Comparison of ENCODE assay signal across 1 cellular context in genomic region chr3:57151021-57151449, GRCh38.
TF ChIP-seq lines count a peak whose summit lies in the region.

No MANE protein-coding gene starts in this region.

TF ChIP-seq in SK-N-SH treated with all-trans-retinoic acid at 6 μM for 48 hours, 23 proteins besides CTCF, POLR2A, EP300 and RAD21 (continued from another document):
- TF ChIP-seq TSHZ2 (CRISPR knock-in tag; IDR thresholded peaks at IDR 0.05) = peak; percentile 86
- TF ChIP-seq POU6F1 (CRISPR knock-in tag; IDR thresholded peaks at IDR 0.05; ENCODE audit: borderline replicate concordance, low read depth) = no peak
- peak; percentile 78 for TF ChIP-seq CREB5 (CRISPR knock-in tag; IDR thresholded peaks at IDR 0.05; ENCODE audit: low read depth)
- peak; percentile 51; the same call in 1 of the 2 replicates for TF ChIP-seq RARB (CRISPR knock-in tag; IDR thresholded peaks at IDR 0.05)
- peak; percentile 95 for TF ChIP-seq ISL1 (CRISPR knock-in tag; IDR thresholded peaks at IDR 0.05)
- no peak for TF ChIP-seq ARNTL (CRISPR knock-in tag; IDR thresholded peaks at IDR 0.05; ENCODE audit: borderline replicate concordance, low read depth)
- no peak for TF ChIP-seq CSRNP3 (CRISPR knock-in tag; IDR thresholded peaks at IDR 0.05)
- TF ChIP-seq GLIS3 (CRISPR knock-in tag; IDR thresholded peaks at IDR 0.05) = no peak
- 0 out of 2 replicates have a peak, but pooled peaks have one; percentile 11 for TF ChIP-seq ZNF565 (CRISPR knock-in tag; conservative IDR thresholded peaks at IDR 0.05; ENCODE audit: low read depth)
- TF ChIP-seq SNAI2 (CRISPR knock-in tag; IDR thresholded peaks at IDR 0.05) = no peak
- no peak for TF ChIP-seq ZFP3 (CRISPR knock-in tag; IDR thresholded peaks at IDR 0.05)
- peak; percentile 71 for TF ChIP-seq TCF4 (CRISPR knock-in tag; IDR thresholded peaks at IDR 0.05; ENCODE audit: borderline replicate concordance)
- 0 out of 2 replicates have a peak, but pooled peaks have one; percentile 10 for TF ChIP-seq ZNF8 (CRISPR knock-in tag; IDR thresholded peaks at IDR 0.05)
- TF ChIP-seq ZNF70 (CRISPR knock-in tag; IDR thresholded peaks at IDR 0.05) = 0 out of 2 replicates have a peak, but pooled peaks have one; percentile 11
- peak; percentile 64; the same call in 1 of the 2 replicates for TF ChIP-seq PATZ1 (CRISPR knock-in tag; IDR thresholded peaks at IDR 0.05; ENCODE audit: borderline replicate concordance)
- TF ChIP-seq ZC3H10 (CRISPR knock-in tag; IDR thresholded peaks at IDR 0.05) = no peak
- TF ChIP-seq TOX (CRISPR knock-in tag; IDR thresholded peaks at IDR 0.05; ENCODE audit: borderline replicate concordance) = peak; percentile 43
- no peak for TF ChIP-seq BACH2 (CRISPR knock-in tag; IDR thresholded peaks at IDR 0.05; ENCODE audit: borderline replicate concordance)
- TF ChIP-seq PPARA (CRISPR knock-in tag; IDR thresholded peaks at IDR 0.05; ENCODE audit: borderline replicate concordance) = no peak
